Comparison of ENCODE assay signal across 10 cellular contexts in genomic region chr1:203282720-203283542, GRCh38. TPM values are rescaled to one million over a fixed set of nuclear protein-coding genes. Genes with fewer than 3 reads are reported as not detected.
DNase-seq lines count a peak whose midpoint lies in the region; ATAC-seq lines count a peak whose summit lies in the region.
"Had no signal": no experiment of that assay in that cellular context is flagged by ENCODE, and none has a peak within 500 bp of the region (broad histone marks: within the 10 kb centered on the region; RNA-seq: fewer than 3 reads in every experiment).

No MANE protein-coding gene starts in this region.

- H3K79me1 ChIP-seq in trophoblast cell (ENCODE audit: low read length): peaks cover 4% of the 10 kb centered on the region

- no peak overlapping the region for H3K9ac ChIP-seq in trophoblast cell (ENCODE audit: low read length)

- peak; percentile 46 for ATAC-seq in HG03354 (IDR thresholded peaks at IDR 0.05; ENCODE audit: poor library complexity, severe bottlenecking, unreplicated experiment)
- no peak for ATAC-seq in GM19455 (IDR thresholded peaks at IDR 0.05; ENCODE audit: unreplicated experiment)
- no peak for ATAC-seq in GM19328 (IDR thresholded peaks at IDR 0.05; ENCODE audit: unreplicated experiment)

- H2BK12ac ChIP-seq in trophoblast cell (ENCODE audit: low read length): no peak overlapping the region

- H3K4me3 ChIP-seq in trophoblast cell (ENCODE audit: low read depth, low read length): no peak overlapping the region

- no peak overlapping the region for H4K12ac ChIP-seq in trophoblast cell (ENCODE audit: low read depth, low read length)

- H4K91ac ChIP-seq in trophoblast cell (ENCODE audit: low read depth, low read length): no peak overlapping the region

- no peak overlapping the region for H2AFZ ChIP-seq in trophoblast cell (ENCODE audit: insufficient read depth, low read length, poor library complexity)

- H3K14ac ChIP-seq in trophoblast cell (ENCODE audit: low read length): peak overlapping the region; percentile 15

- H2AK5ac ChIP-seq in trophoblast cell (ENCODE audit: low read length): no peak overlapping the region

- no CpG with 5 or more reads among the region's 11 CpGs for WGBS in trophoblast cell (ENCODE audit: extremely low coverage, insufficient coverage, insufficient read length)

- H3K4ac ChIP-seq in trophoblast cell (ENCODE audit: low read depth, low read length): no peak overlapping the region

- no peak overlapping the region for H3K27ac ChIP-seq in trophoblast cell (ENCODE audit: low read depth, low read length)

- H3K4me2 ChIP-seq in trophoblast cell (ENCODE audit: low read length): no peak overlapping the region

- no peak overlapping the region for H2BK120ac ChIP-seq in trophoblast cell (ENCODE audit: insufficient read depth, low read length, poor library complexity)

- no peaks in the 10 kb centered on the region for H3K36me3 ChIP-seq in trophoblast cell (ENCODE audit: control insufficient read depth in 1 of 2, insufficient read depth in 2 of 2, low read length in 2 of 2)

- H2BK5ac ChIP-seq in trophoblast cell (ENCODE audit: low read depth, low read length, poor library complexity): no peak overlapping the region

- H3K79me2 ChIP-seq in trophoblast cell (ENCODE audit: control insufficient read depth, insufficient read depth, low read length, poor library complexity): no peaks in the 10 kb centered on the region

- H3K4me1 ChIP-seq in trophoblast cell (ENCODE audit: control insufficient read depth in 1 of 2, insufficient read depth in 2 of 2, low read length in 2 of 2): peaks cover 18% of the 10 kb centered on the region in 2 experiments

- H4K8ac ChIP-seq in trophoblast cell (ENCODE audit: low read depth, low read length): no peak overlapping the region

- in situ Hi-C loops in G401 (cut with HindIII; ENCODE audit: low sequenced_read_pairs): no loop called here

- DNase-seq in G401 (ENCODE audit: low spot score) (peak; percentile 80), cerebellum (ENCODE audit: low spot score) (peak; percentile 60), trophoblast cell (no peak), middle frontal gyrus (ENCODE audit: extremely low spot score, low spot score) (no peak)
- no peak for DNase-seq in activated effector memory CD4-positive, alpha-beta T cell treated with Interleukin-2 at 50 U/mL for 16 hours
- DNase-seq: H9 had no signal

- no peaks in the 10 kb centered on the region for H3K27me3 ChIP-seq in trophoblast cell (ENCODE audit: insufficient read depth, low read length)

- no peak overlapping the region for H3K18ac ChIP-seq in trophoblast cell (ENCODE audit: low read length)

- no peaks in the 10 kb centered on the region for H3K9me3 ChIP-seq in trophoblast cell (ENCODE audit: insufficient read depth, low read depth, low read length)

- no peak overlapping the region for H3K23ac ChIP-seq in trophoblast cell (ENCODE audit: low read length)

RNA-seq across cellular contexts. Expression of gene BTG2, which starts 22.4 kb away (rescaled TPM):
- total RNA-seq in G401 (2014; rRNA removed; shearing (Covaris generic)): 12.7 and 15.2 TPM in 2 replicates
- 17.4 TPM for total RNA-seq in cerebellum
- polyA plus RNA-seq in trophoblast cell (2013): 28.9 and 30.4 TPM in 2 replicates

RNA-seq across cellular contexts. Expression of gene CHIT1, which starts 53.5 kb away (rescaled TPM):
- total RNA-seq in G401 (2014; rRNA removed; shearing (Covaris generic)): not detected in 2 replicates
- total RNA-seq in cerebellum: 1.5 TPM
- not detected in 2 replicates for polyA plus RNA-seq in trophoblast cell (2013)
- total RNA-seq: H9, RPMI7951 had no signal

Comparison
In these comparisons a context has a peak if more than half of its experiments do, and no peak if none do; other contexts are left out.
1. DNase-seq: peak in G401 (single experiment) and cerebellum (single experiment); none in trophoblast cell (0 of 2), middle frontal gyrus (single experiment) and activated effector memory CD4-positive, alpha-beta T cell treated with Interleukin-2 at 50 U/mL for 16 hours (single experiment).